Comparison of ENCODE assay signal across 13 cellular contexts in the genomic region with DNA sequence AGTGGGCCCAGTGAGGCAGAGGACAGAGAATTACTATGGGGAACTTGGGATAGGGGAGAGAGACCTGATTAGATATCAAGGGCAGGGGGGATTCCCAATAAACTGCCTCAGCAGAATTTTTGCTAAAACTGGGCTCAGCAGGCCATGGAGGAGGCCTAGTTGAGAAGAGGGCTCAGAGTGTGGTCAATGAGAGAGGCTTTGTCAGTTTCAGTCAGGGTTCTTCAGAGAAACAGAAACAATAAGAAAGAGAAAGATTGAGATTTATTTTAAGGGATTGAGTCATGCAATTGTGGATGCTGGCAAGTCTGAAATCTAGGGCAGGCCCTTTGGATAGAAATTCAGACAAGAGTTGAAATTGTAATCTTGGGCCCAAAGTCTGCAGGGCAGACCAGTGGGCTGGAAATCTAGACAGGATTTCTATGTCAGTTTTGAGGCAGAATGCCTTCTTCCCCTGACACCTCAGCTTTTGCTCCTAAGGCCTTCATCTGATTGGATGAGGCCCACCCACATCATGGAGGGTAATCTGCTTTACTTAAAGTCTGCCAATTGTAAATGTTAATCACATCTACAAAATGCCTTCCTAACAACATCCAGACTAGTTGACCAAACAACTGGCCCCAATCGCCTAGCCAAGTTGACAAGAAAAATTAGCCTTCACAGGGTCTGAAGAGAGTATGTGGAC. TPM values are rescaled to one million over a fixed set of nuclear protein-coding genes. Genes with fewer than 3 reads are reported as not detected.
DNase-seq lines count a peak whose midpoint lies in the region; ATAC-seq and TF ChIP-seq lines count a peak whose summit lies in the region.
"Had no signal": no experiment of that assay in that cellular context is flagged by ENCODE, and none has a peak within 500 bp of the region (broad histone marks: within the 10 kb centered on the region; RNA-seq: fewer than 3 reads in every experiment).

No MANE protein-coding gene starts in this region.

- no peaks in the 10 kb centered on the region for H3K36me3 Mint-ChIP-seq in activated naive CD4-positive, alpha-beta T cell treated with anti-CD3 and anti-CD28 coated beads, Interleukin-2, amount 50 U/mL, for 72 hours
- no peaks in the 10 kb centered on the region for H3K36me3 Mint-ChIP-seq in nephron progenitor cell (ENCODE audit: low read depth)

- H3K27ac Mint-ChIP-seq in activated naive CD4-positive, alpha-beta T cell treated with anti-CD3 and anti-CD28 coated beads, Interleukin-2, amount 50 U/mL, for 72 hours: peak overlapping the region in 1 of 2 donors; percentile 6
- H3K27ac Mint-ChIP-seq in nephron progenitor cell: no peak overlapping the region

- H3K9me3 Mint-ChIP-seq in activated naive CD4-positive, alpha-beta T cell treated with anti-CD3 and anti-CD28 coated beads, Interleukin-2, amount 50 U/mL, for 72 hours: no peaks in the 10 kb centered on the region
- H3K9me3 Mint-ChIP-seq in nephron progenitor cell: no peaks in the 10 kb centered on the region
- H3K9me3 Mint-ChIP-seq: central memory CD8-positive, alpha-beta T cell had no signal

- no peak for TF ChIP-seq POLR2A in IMR-90 (IDR thresholded peaks at IDR 0.05; ENCODE audit: low read depth, low read length)

- peak overlapping the region; percentile 67; the same call in 1 of the 2 replicates for H2BK20ac ChIP-seq in IMR-90 (ENCODE audit: low read depth, low read length)

- no peak for TF ChIP-seq CTCF in IMR-90 (conservative IDR thresholded peaks at IDR 0.05; ENCODE audit: low read depth, low read length)
- no peak for TF ChIP-seq CTCF in upper lobe of right lung (IDR thresholded peaks at IDR 0.05)
- TF ChIP-seq CTCF in nephron progenitor cell (IDR thresholded peaks at IDR 0.05): no peak

- no peaks in the 10 kb centered on the region for H4K20me1 ChIP-seq in IMR-90 (ENCODE audit: insufficient read depth, low read length)

- 0 out of 2 replicates have a peak overlapping the region, but pooled peaks have one; percentile 26 for H3K14ac ChIP-seq in IMR-90 (replicated peaks; ENCODE audit: low read depth, low read length)

- no peak overlapping the region for H4K5ac ChIP-seq in IMR-90 (ENCODE audit: low read depth, low read length)

- dilution Hi-C loops in IMR-90 (cut with HindIII; ENCODE audit: low sequenced_read_pairs, unreplicated experiment): no loop called here

- peaks cover under 1% of the 10 kb centered on the region; the same call in 1 of the 2 replicates for H3K27me3 ChIP-seq in IMR-90 (ENCODE audit: control insufficient read depth, insufficient read depth, low read length)
- H3K27me3 ChIP-seq in upper lobe of right lung: no peaks in the 10 kb centered on the region
- H3K27me3 ChIP-seq: gastrocnemius medialis had no signal

- H3K79me1 ChIP-seq in IMR-90 (ENCODE audit: low read depth in 1 of 2, low read length in 2 of 2): 0 out of 4 replicates have a peak, but pooled peaks cover 0 to 4% of the 10 kb centered on the region in 2 experiments

- no CpG with 5 or more reads among the region's 1 CpG for WGBS in IMR-90 (ENCODE audit: extremely low coverage in 2 of 2, insufficient read length in 1 of 2), 2 experiments

- peak overlapping the region; percentile 46; the same call in 1 of the 2 replicates for H2AK5ac ChIP-seq in IMR-90 (ENCODE audit: low read depth, low read length)

- H2BK120ac ChIP-seq in IMR-90 (ENCODE audit: low read depth, low read length): peak overlapping the region; percentile 49

- H3K4me3 Mint-ChIP-seq in nephron progenitor cell: no peak overlapping the region
- H3K4me3 Mint-ChIP-seq: central memory CD8-positive, alpha-beta T cell had no signal

- no peak overlapping the region for H3K23ac ChIP-seq in IMR-90 (ENCODE audit: low read depth, low read length)

- peak overlapping the region; percentile 70; the same call in 1 of the 3 replicates for H2BK15ac ChIP-seq in IMR-90 (ENCODE audit: low read depth, low read length)

- H3K27me3 Mint-ChIP-seq in nephron progenitor cell (ENCODE audit: low read depth, poor library complexity): peaks cover 4% of the 10 kb centered on the region

- no peak for TF ChIP-seq RAD21 in IMR-90 (IDR thresholded peaks at IDR 0.05; ENCODE audit: low read length)

- CTCF ChIA-PET in IMR-90 (lab: Yijun Ruan, JAX): no interaction called here

- no peak overlapping the region for H4K8ac ChIP-seq in IMR-90 (ENCODE audit: low read depth in 2 of 2, low read length in 2 of 2)

- H3K9me1 ChIP-seq in IMR-90 (ENCODE audit: insufficient read depth, low read length): peaks cover 19% of the 10 kb centered on the region

- H3K9ac ChIP-seq in IMR-90 (ENCODE audit: low read depth, low read length): no peak overlapping the region

- peak overlapping the region; percentile 64; the same call in 1 of the 2 replicates for H3K4ac ChIP-seq in IMR-90 (ENCODE audit: low read depth, low read length)

- H2BK5ac ChIP-seq in IMR-90 (ENCODE audit: low read depth, low read length, poor library complexity, severe bottlenecking): peak overlapping the region; percentile 33

- H3K4me3 ChIP-seq in IMR-90 (ENCODE audit: insufficient read depth, low read depth, low read length) (no peak overlapping the region), upper lobe of right lung (no peak overlapping the region)
- H3K4me3 ChIP-seq: gastrocnemius medialis, lower lobe of right lung had no signal

- peak overlapping the region; percentile 10 for H2AFZ ChIP-seq in IMR-90 (replicated peaks; ENCODE audit: low read length, poor library complexity)

- no TSS peak for BruUV-seq in IMR-90 (replicated peaks; lab: Mats Ljungman, UMichigan)

- H3K56ac ChIP-seq in IMR-90 (ENCODE audit: extremely low read depth, insufficient read depth, low read length): no peak overlapping the region

- H2AK9ac ChIP-seq in IMR-90 (replicated peaks; ENCODE audit: low read depth, low read length, poor library complexity): no peak overlapping the region

- H3K36me3 ChIP-seq in IMR-90 (ENCODE audit: control insufficient read depth, insufficient read depth, low read length) (no peaks in the 10 kb centered on the region), upper lobe of right lung (no peaks in the 10 kb centered on the region)
- H3K36me3 ChIP-seq: gastrocnemius medialis, lower lobe of right lung had no signal

- H4K91ac ChIP-seq in IMR-90 (ENCODE audit: insufficient read depth, low read depth, low read length): 0 out of 2 replicates have a peak overlapping the region, but pooled peaks have one; percentile 48

- no peak for DNase-seq in activated naive CD4-positive, alpha-beta T cell treated with anti-CD3 and anti-CD28 coated beads, Interleukin-2, amount 50 U/mL, for 72 hours (ENCODE audit: low spot score in 2 of 2)
- no peak for DNase-seq in activated naive CD4-positive, alpha-beta T cell treated with anti-CD3 and anti-CD28 coated beads, Interleukin-2, amount 50 U/mL, for 16 hours
- DNase-seq in IMR-90 (peak; percentile 46), upper lobe of right lung (no peak), LoVo (ENCODE audit: low spot score) (no peak), inferior parietal cortex (ENCODE audit: extremely low spot score) (no peak), nephron progenitor cell (no peak)
- DNase-seq: gastrocnemius medialis, lower lobe of right lung had no signal

- no peak overlapping the region; the same call in 1 of the 2 replicates for H3K18ac ChIP-seq in IMR-90 (ENCODE audit: low read depth, low read length)

- H3K4me1 Mint-ChIP-seq in nephron progenitor cell: peaks cover 6% of the 10 kb centered on the region
- H3K4me1 Mint-ChIP-seq: central memory CD8-positive, alpha-beta T cell had no signal

- intact Hi-C loops in IMR-90 (cut with micrococcal nuclease): loop anchor here (5.0 kb wide), 1 partner anchor 67 kb away; no protein-coding TSS in a partner anchor
- intact Hi-C loops in upper lobe of right lung (cut with DNase I): no loop called here

- in situ Hi-C loops in IMR-90 (cut with MboI; ENCODE audit: low sequenced_read_pairs): no loop called here

- H3K4me1 ChIP-seq in IMR-90 (ENCODE audit: control insufficient read depth, insufficient read depth, low read length) (peaks cover 13% of the 10 kb centered on the region), upper lobe of right lung (no peaks in the 10 kb centered on the region)
- H3K4me1 ChIP-seq: gastrocnemius medialis had no signal

- ATAC-seq in activated naive CD4-positive, alpha-beta T cell treated with anti-CD3 and anti-CD28 coated beads, Interleukin-2, amount 50 U/mL, for 72 hours: peak; percentile 53 to 90
- ATAC-seq in HG02610 (IDR thresholded peaks at IDR 0.05; ENCODE audit: unreplicated experiment): peak; percentile 76
- ATAC-seq in IMR-90 (ENCODE audit: low read depth): no peak
- ATAC-seq in upper lobe of right lung: no peak
- ATAC-seq: gastrocnemius medialis, lower lobe of right lung had no signal

- POLR2A ChIA-PET in IMR-90 (lab: Charles Lee; ENCODE audit: unreplicated experiment): no interaction called here

- H3K9me3 ChIP-seq in IMR-90 (ENCODE audit: control insufficient read depth, insufficient read depth, low read length) (no peaks in the 10 kb centered on the region), upper lobe of right lung (no peaks in the 10 kb centered on the region)
- H3K9me3 ChIP-seq: gastrocnemius medialis, lower lobe of right lung had no signal

- H3K27ac ChIP-seq in IMR-90 (ENCODE audit: insufficient read depth, low read length) (no peak overlapping the region), upper lobe of right lung (peak overlapping the region; percentile 7)
- H3K27ac ChIP-seq: gastrocnemius medialis had no signal

- H3K4me2 ChIP-seq in IMR-90 (ENCODE audit: low read depth, low read length): no peak overlapping the region

TF ChIP-seq in IMR-90, 13 proteins besides CTCF, POLR2A, EP300 and RAD21:
- no peak for TF ChIP-seq NFE2L2 (IDR thresholded peaks at IDR 0.05; ENCODE audit: low read depth, low read length)
- TF ChIP-seq MAFK (IDR thresholded peaks at IDR 0.05; ENCODE audit: low read depth, low read length): no peak

RNA-seq across cellular contexts. Expression of gene CCSER2, which starts 33.5 kb away (rescaled TPM):
- 10 to 100 TPM; 73.1 to 74.1 TPM for total RNA-seq in activated naive CD4-positive, alpha-beta T cell treated with anti-CD3 and anti-CD28 coated beads, Interleukin-2, amount 50 U/mL, for 72 hours
- total RNA-seq in IMR-90 (2012; rRNA removed): 27.8 and 31.7 TPM in 2 replicates
- 18.0 and 20.4 TPM in 2 replicates for polyA plus RNA-seq in IMR-90 (2012; rRNA removed)
- polyA plus RNA-seq in IMR-90 (2012; cell fraction: cytosol; rRNA removed): 3.7 and 4.3 TPM in 2 replicates
- 4.0 and 33.3 TPM in 2 replicates for polyA plus RNA-seq in IMR-90 (2012; cell fraction: nucleus; rRNA removed; ENCODE audit: low replicate concordance)
- 74.4 TPM for total RNA-seq in upper lobe of right lung

RNA-seq across cellular contexts. Expression of gene RGR, which starts 50.1 kb away (rescaled TPM):
- not detected for total RNA-seq in activated naive CD4-positive, alpha-beta T cell treated with anti-CD3 and anti-CD28 coated beads, Interleukin-2, amount 50 U/mL, for 72 hours
- not detected in 2 replicates for total RNA-seq in IMR-90 (2012; rRNA removed)
- polyA plus RNA-seq in IMR-90 (2012; rRNA removed): not detected in 2 replicates
- not detected in 2 replicates for polyA plus RNA-seq in IMR-90 (2012; cell fraction: cytosol; rRNA removed)
- not detected in 2 replicates for polyA plus RNA-seq in IMR-90 (2012; cell fraction: nucleus; rRNA removed; ENCODE audit: low replicate concordance)
- 0.41 TPM for total RNA-seq in upper lobe of right lung
- total RNA-seq: lower lobe of right lung, renal cortical epithelial cell had no signal

RNA-seq across cellular contexts. Expression of gene LRIT1, which starts 53.6 kb away (rescaled TPM):
- not detected for total RNA-seq in activated naive CD4-positive, alpha-beta T cell treated with anti-CD3 and anti-CD28 coated beads, Interleukin-2, amount 50 U/mL, for 72 hours
- total RNA-seq in IMR-90 (2012; rRNA removed) (not detected in 2 replicates), upper lobe of right lung (not detected)
- polyA plus RNA-seq in IMR-90 (2012; rRNA removed): not detected in 2 replicates
- polyA plus RNA-seq in IMR-90 (2012; cell fraction: cytosol; rRNA removed): not detected in 2 replicates
- not detected in 2 replicates for polyA plus RNA-seq in IMR-90 (2012; cell fraction: nucleus; rRNA removed; ENCODE audit: low replicate concordance)
- total RNA-seq: gastrocnemius medialis, lower lobe of right lung, renal cortical epithelial cell, SK-MEL-5 had no signal

Comparison
In these comparisons a context has a peak if more than half of its experiments do, and no peak if none do; other contexts are left out.
1. ATAC-seq: peak in activated naive CD4-positive, alpha-beta T cell treated with anti-CD3 and anti-CD28 coated beads, Interleukin-2, amount 50 U/mL, for 72 hours (2 of 2) and HG02610 (single experiment); none in IMR-90 (single experiment) and upper lobe of right lung (single experiment).